Comparison of ENCODE assay signal across 10 cellular contexts in the genomic region with DNA sequence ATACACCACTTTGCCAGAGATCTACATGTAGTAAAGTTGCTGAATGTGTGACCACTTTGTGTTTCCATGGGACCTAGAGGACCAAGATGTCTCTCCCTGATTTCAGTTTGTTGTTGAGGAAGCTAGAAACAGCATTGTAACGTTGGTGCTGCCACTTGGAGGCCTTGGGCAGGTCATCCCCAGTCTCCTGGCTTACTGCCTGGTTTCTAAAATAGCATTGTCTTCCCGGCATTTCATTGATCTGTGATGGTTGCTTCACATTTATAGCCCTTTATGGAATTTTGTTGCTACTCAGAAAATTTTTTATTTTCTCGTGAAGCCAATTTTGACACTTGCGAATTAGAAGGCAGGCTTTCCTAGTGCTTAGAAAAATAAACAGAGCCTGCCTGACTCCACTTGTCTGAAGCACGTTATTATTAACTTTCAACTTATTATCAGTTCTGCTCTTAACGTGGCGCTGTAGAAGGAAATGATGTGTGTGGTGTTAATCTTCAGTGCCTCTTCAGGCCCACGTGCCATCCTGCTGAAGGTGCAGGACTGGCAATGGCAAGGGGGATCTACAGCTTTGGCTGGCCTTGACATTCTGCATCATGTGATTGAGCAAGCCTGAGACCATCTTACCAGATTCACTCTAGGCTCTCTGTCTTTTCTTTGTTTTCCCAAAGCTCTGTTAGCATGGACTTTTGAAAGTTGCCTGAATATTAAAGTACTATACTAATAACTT. TPM values are rescaled to one million over a fixed set of nuclear protein-coding genes. Genes with fewer than 3 reads are reported as not detected.
DNase-seq lines count a peak whose midpoint lies in the region; ATAC-seq and TF ChIP-seq lines count a peak whose summit lies in the region.
"Had no signal": no experiment of that assay in that cellular context is flagged by ENCODE, and none has a peak within 500 bp of the region (broad histone marks: within the 10 kb centered on the region; RNA-seq: fewer than 3 reads in every experiment).

No MANE protein-coding gene starts in this region.

- no peak for TF ChIP-seq CTCF in activated CD8-positive, alpha-beta T cell treated with anti-CD3 and anti-CD28 coated beads for 36 hours (IDR thresholded peaks at IDR 0.05)
- TF ChIP-seq CTCF in heart right ventricle (IDR thresholded peaks at IDR 0.05) (peak in 2 of 9 donors; percentile 17 to 21), sigmoid colon (IDR thresholded peaks at IDR 0.05) (no peak), ovary (IDR thresholded peaks at IDR 0.05) (no peak), GM10266 (IDR thresholded peaks at IDR 0.05; ENCODE audit: control insufficient read depth, insufficient read depth, low read depth, missing control alignments) (no peak)

- intact Hi-C loops in activated CD8-positive, alpha-beta T cell treated with anti-CD3 and anti-CD28 coated beads for 36 hours (cut with micrococcal nuclease): no loop called here
- intact Hi-C loops in heart right ventricle (cut with DNase I): loop anchor here in 2 of 10 donors (5.0 to 10.0 kb wide), 2 partner anchors 57 to 60 kb away; partner anchors contain the start of gene INPP4A (in 1 of the 2)
- intact Hi-C loops in sigmoid colon (cut with DNase I): loop anchor here (5.0 kb wide), 1 partner anchor 47 kb away; no protein-coding TSS in a partner anchor
- intact Hi-C loops in ovary (cut with DNase I): no loop called here

- POLR2A ChIA-PET in activated CD8-positive, alpha-beta T cell treated with anti-CD3 and anti-CD28 coated beads for 36 hours (lab: Charles Lee): interaction anchor here (1.3 to 3.4 kb wide), 5 partner anchors 11 to 41 kb away, joined by 3 to 15 read pairs (median 5); no protein-coding TSS in a partner anchor

- H3K4me3 ChIP-seq in heart right ventricle (no peak overlapping the region), sigmoid colon (no peak overlapping the region), ovary (no peak overlapping the region)

- peaks cover 83% of the 10 kb centered on the region for H3K4me1 Mint-ChIP-seq in activated CD8-positive, alpha-beta T cell treated with anti-CD3 and anti-CD28 coated beads for 36 hours (ENCODE audit: low read depth)

- CTCF ChIA-PET in activated CD8-positive, alpha-beta T cell treated with anti-CD3 and anti-CD28 coated beads for 36 hours (lab: Charles Lee): interaction anchor here (1.1 to 4.5 kb wide), 8 partner anchors 10 to 92 kb away, joined by 3 to 44 read pairs (median 6); no protein-coding TSS in a partner anchor

- H3K9me3 Mint-ChIP-seq in activated CD8-positive, alpha-beta T cell treated with anti-CD3 and anti-CD28 coated beads for 36 hours: no peaks in the 10 kb centered on the region

- peaks cover 21 to 87% (median 78%) of the 10 kb centered on the region in 9 donors for H3K4me1 ChIP-seq in heart right ventricle
- H3K4me1 ChIP-seq in sigmoid colon: peaks cover 0 to 77% (median 73%) of the 10 kb centered on the region in 4 donors
- H3K4me1 ChIP-seq in ovary (ENCODE audit: insufficient read depth): peaks cover 24% of the 10 kb centered on the region

- no peaks in the 10 kb centered on the region for H3K27me3 Mint-ChIP-seq in activated CD8-positive, alpha-beta T cell treated with anti-CD3 and anti-CD28 coated beads for 36 hours

- H3K27ac ChIP-seq in heart right ventricle (peak overlapping the region in 9 of 10 donors; percentile 1 to 85 (median 63)), sigmoid colon (peak overlapping the region; percentile 66 to 82 (median 70)), ovary (peak overlapping the region in 1 of 2 donors; percentile 51)

- H3K4me3 Mint-ChIP-seq in activated CD8-positive, alpha-beta T cell treated with anti-CD3 and anti-CD28 coated beads for 36 hours: no peak overlapping the region

- H3K36me3 ChIP-seq in heart right ventricle (no peaks in the 10 kb centered on the region), sigmoid colon (no peaks in the 10 kb centered on the region), ovary (no peaks in the 10 kb centered on the region)

- no peak for TF ChIP-seq POLR2A in sigmoid colon (IDR thresholded peaks at IDR 0.05)
- TF ChIP-seq POLR2A in ovary (IDR thresholded peaks at IDR 0.05): no peak

- ATAC-seq in activated CD8-positive, alpha-beta T cell treated with anti-CD3 and anti-CD28 coated beads for 36 hours: no peak
- peak in 5 of 8 donors; percentile 19 to 50 (median 31) for ATAC-seq in heart right ventricle

- H3K36me3 Mint-ChIP-seq in activated CD8-positive, alpha-beta T cell treated with anti-CD3 and anti-CD28 coated beads for 36 hours (ENCODE audit: low read depth): peaks cover 28% of the 10 kb centered on the region

- TF ChIP-seq EP300 in sigmoid colon (IDR thresholded peaks at IDR 0.05) (no peak), ovary (IDR thresholded peaks at IDR 0.05) (no peak)

- in situ Hi-C loops in G401 (cut with HindIII; ENCODE audit: low sequenced_read_pairs): no loop called here

- WGBS in heart right ventricle, 2 donors: 21 to 26% methylated on average over 8 of the region's 8 CpGs
- WGBS in sigmoid colon, 2 donors: 69 to 79% methylated on average over 8 of the region's 8 CpGs
- 12 to 18% (median 18%) methylated on average over 8 of the region's 8 CpGs for WGBS in ovary, 3 donors

- no peaks in the 10 kb centered on the region for H3K9me3 ChIP-seq in heart right ventricle
- no peaks in the 10 kb centered on the region for H3K9me3 ChIP-seq in sigmoid colon
- no peaks in the 10 kb centered on the region for H3K9me3 ChIP-seq in ovary

- H3K27ac Mint-ChIP-seq in activated CD8-positive, alpha-beta T cell treated with anti-CD3 and anti-CD28 coated beads for 36 hours: peak overlapping the region; percentile 36

- H3K27me3 ChIP-seq in heart right ventricle: no peaks in the 10 kb centered on the region
- no peaks in the 10 kb centered on the region for H3K27me3 ChIP-seq in sigmoid colon
- H3K27me3 ChIP-seq in ovary: no peaks in the 10 kb centered on the region

- peak; percentile 58 for DNase-seq in G401 (ENCODE audit: low spot score)
- no peak for DNase-seq in activated CD8-positive, alpha-beta T cell treated with anti-CD3 and anti-CD28 coated beads for 36 hours
- DNase-seq in heart right ventricle: no peak
- peak; percentile 55 for DNase-seq in sigmoid colon
- no peak for DNase-seq in foreskin melanocyte
- no peak for DNase-seq in NCI-H1048 (lab: John Stamatoyannopoulos, UW)
- no peak for DNase-seq in ovary
- DNase-seq in GM10266 (ENCODE audit: extremely low spot score): no peak
- DNase-seq: DMS79 treated with DMSO at 0.1 percent for 48 hours, NCI-H1930 had no signal

RNA-seq across cellular contexts. Expression of gene INPP4A, which starts 59.9 kb away (rescaled TPM):
- total RNA-seq in G401 (2014; rRNA removed; shearing (Covaris generic)): 11.3 and 15.2 TPM in 2 replicates
- 10 to 100 TPM; 46.7 to 46.9 TPM for total RNA-seq in activated CD8-positive, alpha-beta T cell treated with anti-CD3 and anti-CD28 coated beads for 36 hours
- total RNA-seq in heart right ventricle: 10 to 100 TPM; 15.8 to 31.2 (median 22.0) TPM
- 1 to 10 TPM; 3.8 to 7.5 TPM for polyA plus RNA-seq in heart right ventricle
- total RNA-seq in sigmoid colon: 10 to 100 TPM; 30.4 to 49.9 (median 39.9) TPM
- polyA plus RNA-seq in sigmoid colon: 10 to 100 TPM in 1 of 3 donors, 1 to 10 TPM in 2; 1.8 to 12.2 (median 2.3) TPM
- 10 to 100 TPM; 13.1 to 25.8 (median 18.6) TPM for total RNA-seq in ovary
- 10 to 100 TPM in 1 of 2 donors, 1 to 10 TPM in 1; 7.5 to 12.8 TPM for polyA plus RNA-seq in ovary

Comparison
In these comparisons a context has a peak if more than half of its experiments do, and no peak if none do; other contexts are left out.
1. DNase-seq: peak in G401 (single experiment) and sigmoid colon (single experiment); none in activated CD8-positive, alpha-beta T cell treated with anti-CD3 and anti-CD28 coated beads for 36 hours (single experiment), heart right ventricle (0 of 2), foreskin melanocyte (single experiment), NCI-H1048 (single experiment), ovary (0 of 5) and GM10266 (single experiment).